18 cellular contexts compared by ENCODE assay signal in the genomic region with DNA sequence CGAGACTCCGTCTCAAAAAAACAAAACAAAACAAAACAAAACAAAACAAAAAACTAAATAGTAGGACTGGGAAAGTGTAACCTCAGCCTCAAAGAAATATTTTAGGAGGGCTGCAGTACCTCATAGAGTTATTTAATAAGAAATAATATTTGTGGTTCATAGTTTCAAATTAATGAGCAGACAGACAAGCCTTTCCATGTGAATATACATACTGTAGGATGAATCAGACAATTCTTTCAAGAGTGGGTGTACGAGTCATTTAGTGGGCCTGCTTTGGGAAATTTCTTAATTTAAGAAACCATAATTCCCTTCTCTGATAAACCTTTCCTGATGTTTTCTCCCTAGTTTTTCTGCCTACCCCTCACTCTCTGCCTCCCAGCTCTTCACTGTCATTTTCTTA. TPM values are rescaled to one million over a fixed set of nuclear protein-coding genes. Genes with fewer than 3 reads are reported as not detected.
DNase-seq lines count a peak whose midpoint lies in the region; ATAC-seq and TF ChIP-seq lines count a peak whose summit lies in the region.
"Had no signal": no experiment of that assay in that cellular context is flagged by ENCODE, and none has a peak within 500 bp of the region (broad histone marks: within the 10 kb centered on the region; RNA-seq: fewer than 3 reads in every experiment).

No MANE protein-coding gene starts in this region.

- peaks cover 72% of the 10 kb centered on the region for H3K36me3 Mint-ChIP-seq in activated CD4-positive, alpha-beta T cell treated with anti-CD3 and anti-CD28 coated beads, Interleukin-2, amount 10 ng/mL, durations not matched to agents 7 days and 5 days (ENCODE audit: low read depth)
- peaks cover 20% of the 10 kb centered on the region for H3K36me3 Mint-ChIP-seq in central memory CD8-positive, alpha-beta T cell (ENCODE audit: insufficient read depth)
- H3K36me3 Mint-ChIP-seq in natural killer cell (no peaks in the 10 kb centered on the region), type B pancreatic cell (peaks cover 18% of the 10 kb centered on the region)

- in situ Hi-C loops in GM23248 (cut with MboI): no loop called here

- intact Hi-C loops in natural killer cell (cut with micrococcal nuclease) (no loop called here), upper lobe of right lung (cut with DNase I) (no loop called here)

- DNase-seq in activated CD4-positive, alpha-beta T cell treated with anti-CD3 and anti-CD28 coated beads, Interleukin-2, amount 10 ng/mL, durations not matched to agents 7 days and 5 days: no peak
- no peak for DNase-seq in activated CD4-positive, alpha-beta T cell treated with anti-CD3 and anti-CD28 coated beads for 48 hours
- DNase-seq in GM23248 (peak; percentile 57), natural killer cell (no peak), upper lobe of right lung (no peak), DMS79 treated with DMSO at 0.1 percent for 48 hours (lab: John Stamatoyannopoulos, UW) (no peak), type B pancreatic cell (ENCODE audit: extremely low spot score, unreplicated experiment) (no peak)
- DNase-seq in central memory CD8-positive, alpha-beta T cell (ENCODE audit: low spot score in 2 of 2): no peak
- DNase-seq: Caco-2; GF-D8; head of caudate nucleus; NCI-H1436 treated with DMSO at 0.1 percent for 48 hours; NCI-H2227 treated with DMSO at 0.1 percent for 48 hours; stimulated activated CD4-positive, alpha-beta T cell treated with anti-CD3 and anti-CD28 coated beads, Interleukin-15, amount 100 ng/mL, for 24 hours had no signal

- peak overlapping the region; percentile 7 for H3K27ac Mint-ChIP-seq in activated CD4-positive, alpha-beta T cell treated with anti-CD3 and anti-CD28 coated beads, Interleukin-2, amount 10 ng/mL, durations not matched to agents 7 days and 5 days
- H3K27ac Mint-ChIP-seq in central memory CD8-positive, alpha-beta T cell (ENCODE audit: low read depth): peak overlapping the region; percentile 69
- H3K27ac Mint-ChIP-seq in natural killer cell (peak overlapping the region; percentile 79 to 95), type B pancreatic cell (no peak overlapping the region)
- H3K27ac Mint-ChIP-seq: neural progenitor cell had no signal

- POLR2A ChIA-PET in activated CD4-positive, alpha-beta T cell treated with anti-CD3 and anti-CD28 coated beads, Interleukin-2, amount 10 ng/mL, durations not matched to agents 7 days and 5 days (lab: Charles Lee): no interaction called here

- TF ChIP-seq CTCF in natural killer cell (IDR thresholded peaks at IDR 0.05) (no peak), upper lobe of right lung (IDR thresholded peaks at IDR 0.05) (no peak), type B pancreatic cell (conservative IDR thresholded peaks at IDR 0.05) (no peak)

- no peaks in the 10 kb centered on the region for H4K20me1 ChIP-seq in GM23248 (ENCODE audit: insufficient read depth)

- H3K4me1 ChIP-seq in GM23248 (ENCODE audit: insufficient read depth): no peaks in the 10 kb centered on the region
- H3K4me1 ChIP-seq in upper lobe of right lung: peaks cover 10% of the 10 kb centered on the region
- H3K4me1 ChIP-seq: A549, vagina had no signal

- peaks cover 67% of the 10 kb centered on the region for H3K4me1 Mint-ChIP-seq in activated CD4-positive, alpha-beta T cell treated with anti-CD3 and anti-CD28 coated beads, Interleukin-2, amount 10 ng/mL, durations not matched to agents 7 days and 5 days
- H3K4me1 Mint-ChIP-seq in central memory CD8-positive, alpha-beta T cell: peaks cover 81% of the 10 kb centered on the region
- H3K4me1 Mint-ChIP-seq in natural killer cell: peaks cover 79 to 82% of the 10 kb centered on the region in 2 donors
- peaks cover 7% of the 10 kb centered on the region for H3K4me1 Mint-ChIP-seq in type B pancreatic cell (ENCODE audit: unreplicated experiment)

- H3K4me3 ChIP-seq in GM23248 (no peak overlapping the region), upper lobe of right lung (no peak overlapping the region)
- H3K4me3 ChIP-seq: A549, HAP-1, neural progenitor cell, vagina had no signal

- no peaks in the 10 kb centered on the region for H3K27me3 Mint-ChIP-seq in activated CD4-positive, alpha-beta T cell treated with anti-CD3 and anti-CD28 coated beads, Interleukin-2, amount 10 ng/mL, durations not matched to agents 7 days and 5 days
- H3K27me3 Mint-ChIP-seq in central memory CD8-positive, alpha-beta T cell: no peaks in the 10 kb centered on the region
- no peaks in the 10 kb centered on the region for H3K27me3 Mint-ChIP-seq in natural killer cell (ENCODE audit: low read depth in 2 of 2)
- H3K27me3 Mint-ChIP-seq in type B pancreatic cell: no peaks in the 10 kb centered on the region

- H3K4me3 Mint-ChIP-seq in activated CD4-positive, alpha-beta T cell treated with anti-CD3 and anti-CD28 coated beads, Interleukin-2, amount 10 ng/mL, durations not matched to agents 7 days and 5 days: no peak overlapping the region
- peak overlapping the region; percentile 19 for H3K4me3 Mint-ChIP-seq in central memory CD8-positive, alpha-beta T cell
- H3K4me3 Mint-ChIP-seq in natural killer cell (peak overlapping the region; percentile 49), type B pancreatic cell (no peak overlapping the region)
- H3K4me3 Mint-ChIP-seq: neural progenitor cell had no signal

- 67 to 68% methylated on average over 3 of the region's 3 CpGs for WGBS in GM23248 (ENCODE audit: low coverage in 1 of 2, low lambda C conversion rate in 2 of 2, missing lambda C conversion rate in 2 of 2), 2 experiments

- CTCF ChIA-PET in activated CD4-positive, alpha-beta T cell treated with anti-CD3 and anti-CD28 coated beads, Interleukin-2, amount 10 ng/mL, durations not matched to agents 7 days and 5 days (lab: Charles Lee): interaction anchor here (0.8 to 1.1 kb wide), 2 partner anchors 8 to 54 kb away, joined by 3 read pairs; no protein-coding TSS in a partner anchor

- peaks cover 25% of the 10 kb centered on the region for H3K9me3 Mint-ChIP-seq in activated CD4-positive, alpha-beta T cell treated with anti-CD3 and anti-CD28 coated beads, Interleukin-2, amount 10 ng/mL, durations not matched to agents 7 days and 5 days
- H3K9me3 Mint-ChIP-seq in central memory CD8-positive, alpha-beta T cell: peaks cover 6% of the 10 kb centered on the region
- H3K9me3 Mint-ChIP-seq in natural killer cell (peaks cover 0 to 2% of the 10 kb centered on the region in 2 donors), type B pancreatic cell (peaks cover 5% of the 10 kb centered on the region)

- H3K9me3 ChIP-seq in GM23248 (ENCODE audit: low read depth) (no peaks in the 10 kb centered on the region), upper lobe of right lung (no peaks in the 10 kb centered on the region)
- H3K9me3 ChIP-seq: A549, Caco-2, HAP-1, vagina had no signal

- no peak overlapping the region for H3K9ac ChIP-seq in GM23248
- H3K9ac ChIP-seq: neural progenitor cell had no signal

- H3K27me3 ChIP-seq in GM23248 (replicated peaks; ENCODE audit: insufficient read depth) (no peaks in the 10 kb centered on the region), upper lobe of right lung (no peaks in the 10 kb centered on the region)
- H3K27me3 ChIP-seq: neural progenitor cell, vagina had no signal

- ATAC-seq in central memory CD8-positive, alpha-beta T cell (replicated peaks; ENCODE audit: extremely low read depth, poor library complexity, severe bottlenecking): no peak
- ATAC-seq in natural killer cell (no peak), upper lobe of right lung (no peak)
- ATAC-seq: A549 had no signal

- no peak overlapping the region for H2AFZ ChIP-seq in GM23248
- H2AFZ ChIP-seq: neural progenitor cell had no signal

- H3K4me2 ChIP-seq in GM23248 (ENCODE audit: unreplicated experiment): no peak overlapping the region
- H3K4me2 ChIP-seq: A549, neural progenitor cell had no signal

- no peaks in the 10 kb centered on the region for H3K9me2 ChIP-seq in GM23248 (ENCODE audit: insufficient read depth)

- H3K36me3 ChIP-seq in GM23248 (ENCODE audit: low read depth) (no peaks in the 10 kb centered on the region), upper lobe of right lung (no peaks in the 10 kb centered on the region)
- H3K36me3 ChIP-seq: HAP-1, vagina had no signal

- H3K79me2 ChIP-seq in GM23248 (ENCODE audit: insufficient read depth): no peaks in the 10 kb centered on the region

- H3F3A ChIP-seq in GM23248 (ENCODE audit: insufficient read depth): no peaks in the 10 kb centered on the region

- H3K27ac ChIP-seq in GM23248 (no peak overlapping the region), upper lobe of right lung (no peak overlapping the region)
- H3K27ac ChIP-seq: A549, neural progenitor cell, vagina had no signal

RNA-seq across cellular contexts. Expression of a gene that starts 52.5 kb away (rescaled TPM):
- 10 to 100 TPM; 39.9 to 43.3 TPM for total RNA-seq in activated CD4-positive, alpha-beta T cell treated with anti-CD3 and anti-CD28 coated beads, Interleukin-2, amount 10 ng/mL, durations not matched to agents 7 days and 5 days
- 1.5 and 5.6 TPM in 2 replicates for total RNA-seq in GM23248 (2014; rRNA removed; shearing (Covaris generic))
- polyA plus RNA-seq in GM23248 (2016; fragmentation: Nextera tagmentation; extraction: Ambion mirVana): 1.5 and 1.8 TPM in 2 replicates
- 10 to 100 TPM; 59.6 to 63.8 (median 60.1) TPM for total RNA-seq in natural killer cell
- total RNA-seq in upper lobe of right lung: 12.0 TPM
- 9.7 and 11.4 TPM in 2 replicates for total RNA-seq in type B pancreatic cell (ENCODE audit: low replicate concordance)

Comparison
In these comparisons a context has a peak if more than half of its experiments do, and no peak if none do; other contexts are left out.
1. H3K4me3 Mint-ChIP-seq: peak in central memory CD8-positive, alpha-beta T cell (single experiment) and natural killer cell (single experiment); none in activated CD4-positive, alpha-beta T cell treated with anti-CD3 and anti-CD28 coated beads, Interleukin-2, amount 10 ng/mL, durations not matched to agents 7 days and 5 days (single experiment) and type B pancreatic cell (single experiment).